ENCODE assay signal across 1 cellular context in the genomic region with DNA sequence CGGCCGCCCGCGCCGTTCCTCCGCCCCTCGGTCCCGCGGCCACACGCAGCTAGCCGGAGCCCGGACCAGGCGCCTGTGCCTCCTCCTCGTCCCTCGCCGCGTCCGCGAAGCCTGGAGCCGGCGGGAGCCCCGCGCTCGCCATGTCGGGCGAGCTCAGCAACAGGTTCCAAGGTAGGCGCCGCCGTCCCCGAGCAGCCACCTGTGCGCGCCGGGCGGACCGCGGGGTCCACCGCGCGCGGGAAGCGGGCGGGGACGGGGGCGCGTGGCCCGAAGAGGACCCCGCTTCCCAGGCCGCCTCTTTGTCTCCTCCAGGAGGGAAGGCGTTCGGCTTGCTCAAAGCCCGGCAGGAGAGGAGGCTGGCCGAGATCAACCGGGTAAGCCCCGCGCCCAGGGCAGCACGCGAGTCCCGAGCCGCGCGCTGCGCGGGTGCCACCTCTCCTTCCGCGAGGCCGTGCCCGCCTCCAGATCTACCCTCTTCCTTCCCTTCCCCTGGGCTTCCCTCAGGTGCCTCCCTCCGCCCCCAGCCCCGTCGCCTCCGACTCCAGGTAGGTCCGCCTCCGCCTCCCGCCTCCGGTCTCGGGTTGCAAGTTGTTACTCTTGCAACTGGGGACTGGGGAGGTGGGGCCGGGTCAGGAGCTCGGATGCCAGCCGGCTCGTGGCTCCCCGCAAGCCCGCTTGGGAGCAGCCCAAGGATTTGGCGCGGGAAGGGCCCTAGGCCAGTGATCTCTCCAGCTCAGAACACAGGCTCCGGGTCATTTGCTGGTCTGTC.
A peak's percentile ranks its signal among the peaks of the same experiment; 100 is the strongest.
TF ChIP-seq lines count a peak whose summit lies in the region.

A gene (plus strand): TSS at position 42 of the 769 bp plus-strand sequence. CDS start 99 bp downstream, at position 141.

TF ChIP-seq in K562, 482 proteins besides CTCF, POLR2A, EP300 and RAD21 (continued from another document):
- TF ChIP-seq, protein P1, sequence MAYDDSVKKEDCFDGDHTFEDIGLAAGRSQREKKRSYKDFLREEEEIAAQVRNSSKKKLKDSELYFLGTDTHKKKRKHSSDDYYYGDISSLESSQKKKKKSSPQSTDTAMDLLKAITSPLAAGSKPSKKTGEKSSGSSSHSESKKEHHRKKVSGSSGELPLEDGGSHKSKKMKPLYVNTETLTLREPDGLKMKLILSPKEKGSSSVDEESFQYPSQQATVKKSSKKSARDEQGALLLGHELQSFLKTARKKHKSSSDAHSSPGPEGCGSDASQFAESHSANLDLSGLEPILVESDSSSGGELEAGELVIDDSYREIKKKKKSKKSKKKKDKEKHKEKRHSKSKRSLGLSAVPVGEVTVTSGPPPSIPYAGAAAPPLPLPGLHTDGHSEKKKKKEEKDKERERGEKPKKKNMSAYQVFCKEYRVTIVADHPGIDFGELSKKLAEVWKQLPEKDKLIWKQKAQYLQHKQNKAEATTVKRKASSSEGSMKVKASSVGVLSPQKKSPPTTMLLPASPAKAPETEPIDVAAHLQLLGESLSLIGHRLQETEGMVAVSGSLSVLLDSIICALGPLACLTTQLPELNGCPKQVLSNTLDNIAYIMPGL (CRISPR knock-in tag; IDR thresholded peaks at IDR 0.05) = peak; percentile 43
- no peak for TF ChIP-seq ZFP30 (CRISPR knock-in tag; IDR thresholded peaks at IDR 0.05; ENCODE audit: borderline replicate concordance)
- TF ChIP-seq, protein P2, sequence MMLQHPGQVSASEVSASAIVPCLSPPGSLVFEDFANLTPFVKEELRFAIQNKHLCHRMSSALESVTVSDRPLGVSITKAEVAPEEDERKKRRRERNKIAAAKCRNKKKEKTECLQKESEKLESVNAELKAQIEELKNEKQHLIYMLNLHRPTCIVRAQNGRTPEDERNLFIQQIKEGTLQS (IDR thresholded peaks at IDR 0.05) = no peak
- TF ChIP-seq, protein P2 (CRISPR knock-in tag; conservative IDR thresholded peaks at IDR 0.05) = 0 out of 2 replicates have a peak, but pooled peaks have one; percentile 35
- TF ChIP-seq CBFA2T3 (IDR thresholded peaks at IDR 0.05) = no peak
- no peak for TF ChIP-seq KAT7 (CRISPR knock-in tag; IDR thresholded peaks at IDR 0.05; ENCODE audit: borderline replicate concordance)
- TF ChIP-seq MCM7 (IDR thresholded peaks at IDR 0.05) = no peak
- TF ChIP-seq, protein P3, sequence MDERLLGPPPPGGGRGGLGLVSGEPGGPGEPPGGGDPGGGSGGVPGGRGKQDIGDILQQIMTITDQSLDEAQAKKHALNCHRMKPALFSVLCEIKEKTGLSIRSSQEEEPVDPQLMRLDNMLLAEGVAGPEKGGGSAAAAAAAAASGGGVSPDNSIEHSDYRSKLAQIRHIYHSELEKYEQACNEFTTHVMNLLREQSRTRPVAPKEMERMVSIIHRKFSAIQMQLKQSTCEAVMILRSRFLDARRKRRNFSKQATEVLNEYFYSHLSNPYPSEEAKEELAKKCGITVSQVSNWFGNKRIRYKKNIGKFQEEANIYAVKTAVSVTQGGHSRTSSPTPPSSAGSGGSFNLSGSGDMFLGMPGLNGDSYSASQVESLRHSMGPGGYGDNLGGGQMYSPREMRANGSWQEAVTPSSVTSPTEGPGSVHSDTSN (CRISPR knock-in tag; IDR thresholded peaks at IDR 0.05; ENCODE audit: low read depth) = no peak
- TF ChIP-seq, protein P3 (tag; conservative IDR thresholded peaks at IDR 0.05; ENCODE audit: low read depth) = no peak
- no peak for TF ChIP-seq RB1 (IDR thresholded peaks at IDR 0.05; ENCODE audit: low read depth)
- no peak for TF ChIP-seq KLF13 (tag; IDR thresholded peaks at IDR 0.05; ENCODE audit: borderline replicate concordance, low read depth)
- no peak for TF ChIP-seq ZNF75A (CRISPR knock-in tag; IDR thresholded peaks at IDR 0.05)
- TF ChIP-seq, protein P4, sequence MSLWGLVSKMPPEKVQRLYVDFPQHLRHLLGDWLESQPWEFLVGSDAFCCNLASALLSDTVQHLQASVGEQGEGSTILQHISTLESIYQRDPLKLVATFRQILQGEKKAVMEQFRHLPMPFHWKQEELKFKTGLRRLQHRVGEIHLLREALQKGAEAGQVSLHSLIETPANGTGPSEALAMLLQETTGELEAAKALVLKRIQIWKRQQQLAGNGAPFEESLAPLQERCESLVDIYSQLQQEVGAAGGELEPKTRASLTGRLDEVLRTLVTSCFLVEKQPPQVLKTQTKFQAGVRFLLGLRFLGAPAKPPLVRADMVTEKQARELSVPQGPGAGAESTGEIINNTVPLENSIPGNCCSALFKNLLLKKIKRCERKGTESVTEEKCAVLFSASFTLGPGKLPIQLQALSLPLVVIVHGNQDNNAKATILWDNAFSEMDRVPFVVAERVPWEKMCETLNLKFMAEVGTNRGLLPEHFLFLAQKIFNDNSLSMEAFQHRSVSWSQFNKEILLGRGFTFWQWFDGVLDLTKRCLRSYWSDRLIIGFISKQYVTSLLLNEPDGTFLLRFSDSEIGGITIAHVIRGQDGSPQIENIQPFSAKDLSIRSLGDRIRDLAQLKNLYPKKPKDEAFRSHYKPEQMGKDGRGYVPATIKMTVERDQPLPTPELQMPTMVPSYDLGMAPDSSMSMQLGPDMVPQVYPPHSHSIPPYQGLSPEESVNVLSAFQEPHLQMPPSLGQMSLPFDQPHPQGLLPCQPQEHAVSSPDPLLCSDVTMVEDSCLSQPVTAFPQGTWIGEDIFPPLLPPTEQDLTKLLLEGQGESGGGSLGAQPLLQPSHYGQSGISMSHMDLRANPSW (CRISPR knock-in tag; IDR thresholded peaks at IDR 0.05) = peak; percentile 94
- TF ChIP-seq KHSRP (IDR thresholded peaks at IDR 0.05) = no peak
- TF ChIP-seq SRSF3 (IDR thresholded peaks at IDR 0.05; ENCODE audit: insufficient read depth, low read length) = no peak
- no peak for TF ChIP-seq POLR2AphosphoS2 (IDR thresholded peaks at IDR 0.05; ENCODE audit: low read length)
- TF ChIP-seq, protein P5, sequence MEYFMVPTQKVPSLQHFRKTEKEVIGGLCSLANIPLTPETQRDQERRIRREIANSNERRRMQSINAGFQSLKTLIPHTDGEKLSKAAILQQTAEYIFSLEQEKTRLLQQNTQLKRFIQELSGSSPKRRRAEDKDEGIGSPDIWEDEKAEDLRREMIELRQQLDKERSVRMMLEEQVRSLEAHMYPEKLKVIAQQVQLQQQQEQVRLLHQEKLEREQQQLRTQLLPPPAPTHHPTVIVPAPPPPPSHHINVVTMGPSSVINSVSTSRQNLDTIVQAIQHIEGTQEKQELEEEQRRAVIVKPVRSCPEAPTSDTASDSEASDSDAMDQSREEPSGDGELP (CRISPR knock-in tag; IDR thresholded peaks at IDR 0.05; ENCODE audit: borderline replicate concordance) = no peak
- TF ChIP-seq KDM5B (IDR thresholded peaks at IDR 0.05; ENCODE audit: insufficient replicate concordance, low read depth, low read length) = no peak
- no peak for TF ChIP-seq ZSCAN29 (IDR thresholded peaks at IDR 0.05)
- no peak for TF ChIP-seq CREBBP (IDR thresholded peaks at IDR 0.05; ENCODE audit: low read depth, low read length)
- TF ChIP-seq SIX5 (IDR thresholded peaks at IDR 0.05; ENCODE audit: borderline replicate concordance in 1 of 2, insufficient read depth in 1 of 2, low read depth in 1 of 2, low read length in 2 of 2) = no peak
- TF ChIP-seq ESRRB (CRISPR knock-in tag; IDR thresholded peaks at IDR 0.05; ENCODE audit: borderline replicate concordance) = no peak
- TF ChIP-seq, protein P6, sequence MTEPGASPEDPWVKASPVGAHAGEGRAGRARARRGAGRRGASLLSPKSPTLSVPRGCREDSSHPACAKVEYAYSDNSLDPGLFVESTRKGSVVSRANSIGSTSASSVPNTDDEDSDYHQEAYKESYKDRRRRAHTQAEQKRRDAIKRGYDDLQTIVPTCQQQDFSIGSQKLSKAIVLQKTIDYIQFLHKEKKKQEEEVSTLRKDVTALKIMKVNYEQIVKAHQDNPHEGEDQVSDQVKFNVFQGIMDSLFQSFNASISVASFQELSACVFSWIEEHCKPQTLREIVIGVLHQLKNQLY (CRISPR knock-in tag; conservative IDR thresholded peaks at IDR 0.05) = 0 out of 4 replicates have a peak, but pooled peaks of 1 of the 2 experiments have one; percentile 15
